ENCODE assay signal across 10 cellular contexts in the genomic region with DNA sequence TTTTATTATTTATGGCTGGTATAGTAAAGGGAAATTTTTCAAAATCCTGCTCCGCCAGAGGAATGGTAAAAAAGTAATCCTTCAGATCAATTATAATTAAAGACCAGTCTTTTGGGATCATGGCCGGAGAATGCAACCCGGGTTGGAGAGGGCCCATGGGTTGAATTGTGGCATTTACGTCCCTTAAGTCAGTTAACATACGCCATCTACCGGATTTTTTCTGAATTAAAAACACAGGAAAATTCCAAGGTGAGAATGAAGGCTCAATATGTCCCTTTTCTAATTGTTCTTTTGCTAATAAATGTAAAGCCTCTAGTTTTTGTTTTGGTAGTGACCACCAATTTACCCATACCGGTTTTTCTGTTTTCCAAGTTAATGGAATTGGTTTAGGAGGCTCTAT.
A peak's percentile ranks its signal among the peaks of the same experiment; 100 is the strongest.
DNase-seq lines count a peak whose midpoint lies in the region; ATAC-seq and TF ChIP-seq lines count a peak whose summit lies in the region.
"Had no signal": no experiment of that assay in that cellular context is flagged by ENCODE, and none has a peak within 500 bp of the region (broad histone marks: within the 10 kb centered on the region; RNA-seq: fewer than 3 reads in every experiment).

No MANE protein-coding gene starts in this region.

- WGBS in H9 (ENCODE audit: extremely low coverage, insufficient read length, low lambda C conversion rate): no CpG with 5 or more reads among the region's 7 CpGs

- H3K36me3 ChIP-seq in Caco-2 (ENCODE audit: control insufficient read depth, insufficient read depth, low read length): no peaks in the 10 kb centered on the region
- no peaks in the 10 kb centered on the region for H3K36me3 ChIP-seq in ascending aorta

- no peaks in the 10 kb centered on the region for H3K79me2 ChIP-seq in H9 (ENCODE audit: insufficient read depth, low read length)

- H3K27ac Mint-ChIP-seq in Caco-2 (ENCODE audit: unreplicated experiment) (no peak overlapping the region), H9 (no peak overlapping the region)
- H3K27ac Mint-ChIP-seq: dendritic cell treated with granulocyte-macrophage colony-stimulating factor and Interleukin-4, amounts not matched to agents 40 ng/mL and 50 ng/mL, for 4 days had no signal

- POLR2A ChIA-PET in Caco-2 (lab: Charles Lee): no interaction called here

- H3T11ph ChIP-seq in H9 (ENCODE audit: low read length): no peak overlapping the region

- no peak overlapping the region for H3K14ac ChIP-seq in H9 (ENCODE audit: insufficient read depth, low read length)

- H3K23me2 ChIP-seq in H9 (ENCODE audit: insufficient read length, low read depth, low read length, poor library complexity, severe bottlenecking): no peaks in the 10 kb centered on the region

- no peak overlapping the region for H2BK20ac ChIP-seq in H9 (ENCODE audit: low read depth, low read length, poor library complexity, severe bottlenecking)

- H3K56ac ChIP-seq in H9 (ENCODE audit: insufficient read length, low read depth, low read length): no peak overlapping the region

- TF ChIP-seq CTCF in Caco-2 (IDR thresholded peaks at IDR 0.05; ENCODE audit: insufficient read depth in 1 of 2, low read depth in 1 of 2, low read length in 1 of 2, severe bottlenecking in 1 of 2, unreplicated experiment in 1 of 2) (peak; percentile 4 to 57), H9 (conservative IDR thresholded peaks at IDR 0.05) (peak; percentile 49; the same call in 2 of the 3 replicates), fibroblast of mammary gland (conservative IDR thresholded peaks at IDR 0.05; ENCODE audit: control insufficient read depth, insufficient read depth, low read depth, low read length) (peak; percentile 9), ascending aorta (IDR thresholded peaks at IDR 0.05) (no peak)

- no peak overlapping the region for H3K23ac ChIP-seq in H9 (ENCODE audit: insufficient read length, low read depth, low read length)

- intact Hi-C loops in Caco-2 (cut with micrococcal nuclease; ENCODE audit: unreplicated experiment): loop anchor here (1.0 kb wide), 2 partner anchors 407 to 587 kb away; no protein-coding TSS in a partner anchor
- intact Hi-C loops in ascending aorta (cut with DNase I): no loop called here

- H3K4me3 Mint-ChIP-seq in Caco-2 (ENCODE audit: unreplicated experiment) (no peak overlapping the region), H9 (no peak overlapping the region)
- H3K4me3 Mint-ChIP-seq: dendritic cell treated with granulocyte-macrophage colony-stimulating factor and Interleukin-4, amounts not matched to agents 40 ng/mL and 50 ng/mL, for 4 days had no signal

- peaks cover 43% of the 10 kb centered on the region for H3K9me3 Mint-ChIP-seq in Caco-2 (ENCODE audit: unreplicated experiment)
- H3K9me3 Mint-ChIP-seq in H9: peaks cover 89 to 92% of the 10 kb centered on the region in 2 experiments

- H2BK15ac ChIP-seq in H9 (ENCODE audit: low read depth, low read length): no peak overlapping the region

- H3K27me3 Mint-ChIP-seq in Caco-2 (ENCODE audit: insufficient read depth, unreplicated experiment): no peaks in the 10 kb centered on the region
- peaks cover 2% of the 10 kb centered on the region for H3K27me3 Mint-ChIP-seq in H9 (ENCODE audit: low read depth)
- H3K27me3 Mint-ChIP-seq: dendritic cell treated with granulocyte-macrophage colony-stimulating factor and Interleukin-4, amounts not matched to agents 40 ng/mL and 50 ng/mL, for 4 days had no signal

- no peak overlapping the region for H2BK12ac ChIP-seq in H9 (ENCODE audit: insufficient read length, low read depth, low read length)

- H2BK5ac ChIP-seq in H9 (ENCODE audit: insufficient read length, low read length): no peak overlapping the region

- no peak overlapping the region for H2BK120ac ChIP-seq in H9 (ENCODE audit: low read depth, low read length, poor library complexity, severe bottlenecking)

- H3K9me3 ChIP-seq in Caco-2 (no peaks in the 10 kb centered on the region), H9 (ENCODE audit: control insufficient read depth, low read depth, low read length) (peaks cover 77% of the 10 kb centered on the region), ascending aorta (peaks cover 0 to 5% of the 10 kb centered on the region in 2 donors)

- H2AK5ac ChIP-seq in H9 (ENCODE audit: insufficient read length, low read length): no peak overlapping the region

- H3K36me3 Mint-ChIP-seq in Caco-2 (ENCODE audit: insufficient read depth, unreplicated experiment): no peaks in the 10 kb centered on the region
- H3K36me3 Mint-ChIP-seq in H9 (ENCODE audit: insufficient read depth in 1 of 3, low read depth in 3 of 3): peaks cover 3 to 20% (median 4%) of the 10 kb centered on the region in 3 experiments; a peak in 5 of 7 replicates

- H4K5ac ChIP-seq in H9 (ENCODE audit: insufficient read length, low read depth, low read length): no peak overlapping the region

- ATAC-seq in HG03521 (IDR thresholded peaks at IDR 0.05; ENCODE audit: unreplicated experiment): no peak
- ATAC-seq: left cardiac atrium had no signal

- no peaks in the 10 kb centered on the region for H4K20me1 ChIP-seq in H9 (ENCODE audit: control insufficient read depth, insufficient read depth, insufficient read length)

- no peak overlapping the region for H3K9ac ChIP-seq in H9 (ENCODE audit: extremely low read depth, insufficient read length, low read length)

- no peak overlapping the region for H4K8ac ChIP-seq in H9 (replicated peaks; ENCODE audit: insufficient read length, low read depth, low read length)

- no TSS peak for BruUV-seq in Caco-2 (replicated peaks; lab: Mats Ljungman, UMichigan)

- H4K91ac ChIP-seq in H9 (ENCODE audit: insufficient read length, low read depth, low read length): no peak overlapping the region

- H2AFZ ChIP-seq in H9 (ENCODE audit: low read length): no peak overlapping the region

- H3K4me1 Mint-ChIP-seq in Caco-2 (ENCODE audit: low read depth, unreplicated experiment) (no peaks in the 10 kb centered on the region), H9 (no peaks in the 10 kb centered on the region)

- H3K4me3 ChIP-seq in Caco-2 (ENCODE audit: low read depth, low read length) (no peak overlapping the region), fibroblast of mammary gland (ENCODE audit: control insufficient read depth, low read depth, low read length) (no peak overlapping the region), ascending aorta (no peak overlapping the region)

- H3K27me3 ChIP-seq in Caco-2 (replicated peaks; ENCODE audit: control insufficient read depth, insufficient read depth, low read length): no peaks in the 10 kb centered on the region
- H3K27me3 ChIP-seq in H9 (ENCODE audit: insufficient read depth, low read length): no peaks in the 10 kb centered on the region
- H3K27me3 ChIP-seq in ascending aorta: no peaks in the 10 kb centered on the region

- no peaks in the 10 kb centered on the region for H3K4me1 ChIP-seq in Caco-2
- H3K4me1 ChIP-seq in H9 (ENCODE audit: insufficient read depth, low read length): no peaks in the 10 kb centered on the region
- H3K4me1 ChIP-seq in ascending aorta: no peaks in the 10 kb centered on the region

- CTCF ChIA-PET in Caco-2 (lab: Charles Lee): no interaction called here

- no peaks in the 10 kb centered on the region for H3K79me1 ChIP-seq in H9 (ENCODE audit: insufficient read depth, low read depth, low read length, poor library complexity, severe bottlenecking)

- H3K18ac ChIP-seq in H9 (ENCODE audit: insufficient read length, low read depth, low read length): no peak overlapping the region

- DNase-seq in Caco-2: peak in 1 of 2 experiments; percentile 40
- no peak for DNase-seq in H9
- peak; percentile 4 for DNase-seq in NCI-H774 (lab: John Stamatoyannopoulos, UW)
- peak; percentile 1 for DNase-seq in fibroblast of mammary gland (ENCODE audit: low read depth)
- DNase-seq in ascending aorta (ENCODE audit: low spot score in 2 of 2): no peak
- no peak for DNase-seq in HPDE6-E6E7 (ENCODE audit: extremely low spot score)
- no peak for DNase-seq in NCI-H1092 (lab: John Stamatoyannopoulos, UW)
- DNase-seq: left cardiac atrium had no signal

- no peak overlapping the region for H3K4me2 ChIP-seq in H9 (ENCODE audit: insufficient read depth, insufficient read length, low read length)

- H3K4ac ChIP-seq in H9 (ENCODE audit: low read depth, low read length): no peak overlapping the region

- no peak overlapping the region for H3K27ac ChIP-seq in H9 (ENCODE audit: insufficient read length, low read depth, low read length)
- H3K27ac ChIP-seq in ascending aorta: no peak overlapping the region

Comparison
In these comparisons a context has a peak if more than half of its experiments do, and no peak if none do; other contexts are left out.
1. DNase-seq: peak in NCI-H774 (single experiment) and fibroblast of mammary gland (single experiment); none in H9 (single experiment), ascending aorta (0 of 2), HPDE6-E6E7 (single experiment) and NCI-H1092 (single experiment).
2. CTCF ChIP-seq: peak in Caco-2 (2 of 2), H9 (single experiment) and fibroblast of mammary gland (single experiment); none in ascending aorta (0 of 3).